Comparison of ENCODE assay signal across 8 cellular contexts in the genomic region with DNA sequence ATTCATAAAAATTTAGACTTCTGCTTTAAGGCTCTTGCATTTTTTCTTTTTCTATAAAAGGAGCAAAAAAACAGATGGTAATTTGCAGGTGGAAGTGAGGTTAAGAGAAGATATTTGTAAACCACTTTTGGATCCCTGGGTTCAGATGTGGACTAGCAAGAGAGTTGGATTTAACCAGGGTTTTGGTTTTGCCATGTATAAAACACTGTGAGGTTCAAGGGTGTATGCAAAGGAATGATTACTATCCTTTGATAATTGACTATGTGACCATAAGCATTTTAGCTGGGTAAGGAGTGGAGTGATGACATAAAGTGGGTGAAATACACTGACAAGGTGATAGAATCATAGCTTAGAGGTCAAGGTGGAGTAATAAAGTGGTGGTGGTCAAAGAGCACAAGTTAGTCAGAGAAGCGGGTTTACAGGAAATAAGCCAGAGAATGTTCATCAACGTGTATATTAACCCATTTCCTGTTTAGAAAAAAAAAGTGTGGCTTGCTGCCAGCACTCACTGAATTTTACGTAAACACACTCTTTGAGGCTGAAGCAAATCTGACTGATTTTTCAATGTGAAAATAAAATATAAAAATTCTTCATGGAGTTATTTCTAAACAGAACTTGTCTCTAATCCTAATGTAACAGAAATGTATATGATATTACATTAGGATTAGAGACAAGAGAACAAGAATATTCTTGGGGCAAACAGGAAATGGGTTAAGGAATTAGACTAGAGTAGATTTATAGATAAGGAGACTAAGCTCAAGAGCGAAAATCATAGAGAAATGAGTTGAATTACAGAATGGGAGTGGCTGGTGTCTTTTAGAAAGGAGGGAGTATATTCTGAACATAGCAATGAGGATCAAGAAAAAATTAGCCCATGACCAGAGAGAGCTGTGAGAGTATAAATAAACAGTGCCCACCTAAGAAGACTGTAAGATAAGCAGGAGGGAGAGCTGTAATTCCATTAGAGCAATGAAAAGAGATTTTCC.
DNase-seq lines count a peak whose midpoint lies in the region; ATAC-seq and TF ChIP-seq lines count a peak whose summit lies in the region.

No MANE protein-coding gene starts in this region.

- H3K27ac ChIP-seq in MM.1S (ENCODE audit: low read length) (no peak overlapping the region), body of pancreas (no peak overlapping the region)

- no peaks in the 10 kb centered on the region for H4K20me1 ChIP-seq in MM.1S (ENCODE audit: insufficient read depth, low read length)

- H3K27ac Mint-ChIP-seq in stimulated activated naive CD8-positive, alpha-beta T cell treated with anti-CD3 and anti-CD28 coated beads, Interleukin-15, amount 100 ng/mL, for 72 hours: peak overlapping the region; percentile 5 to 90

- TF ChIP-seq POLR2A in body of pancreas (IDR thresholded peaks at IDR 0.05): no peak

- H3K4me1 ChIP-seq in MM.1S (ENCODE audit: low read length) (no peaks in the 10 kb centered on the region), body of pancreas (no peaks in the 10 kb centered on the region)

- no peaks in the 10 kb centered on the region for H3K9me2 ChIP-seq in MM.1S (replicated peaks; ENCODE audit: insufficient read depth, low read length)

- no peak overlapping the region for H3K9ac ChIP-seq in MM.1S (ENCODE audit: low read length)

- H3K9me3 Mint-ChIP-seq in stimulated activated naive CD8-positive, alpha-beta T cell treated with anti-CD3 and anti-CD28 coated beads, Interleukin-15, amount 100 ng/mL, for 72 hours: peaks cover 26 to 51% of the 10 kb centered on the region in 2 donors

- WGBS in body of pancreas, 2 donors: 27 to 33% methylated on average over 4 of the region's 4 CpGs

- DNase-seq in MM.1S: peak; percentile 37
- DNase-seq in body of pancreas: peak in 1 of 4 donors; percentile 15
- peak; percentile 17 to 37 for DNase-seq in stimulated activated naive CD8-positive, alpha-beta T cell treated with anti-CD3 and anti-CD28 coated beads, Interleukin-15, amount 100 ng/mL, for 72 hours
- no peak for DNase-seq in SW480 (ENCODE audit: low spot score)
- no peak for DNase-seq in iPS-NIHi11 (ENCODE audit: low spot score)
- DNase-seq in NCI-H524 (lab: John Stamatoyannopoulos, UW): no peak

- TF ChIP-seq CTCF in MM.1S (IDR thresholded peaks at IDR 0.05; ENCODE audit: low read length): no peak
- TF ChIP-seq CTCF in body of pancreas (IDR thresholded peaks at IDR 0.05): no peak

- no peaks in the 10 kb centered on the region for H3K27me3 Mint-ChIP-seq in stimulated activated naive CD8-positive, alpha-beta T cell treated with anti-CD3 and anti-CD28 coated beads, Interleukin-15, amount 100 ng/mL, for 72 hours

- no peaks in the 10 kb centered on the region for H3F3A ChIP-seq in MM.1S (ENCODE audit: insufficient read depth, low read length)

- no peaks in the 10 kb centered on the region for H3K36me3 ChIP-seq in MM.1S (replicated peaks; ENCODE audit: insufficient read depth, low read length)
- no peaks in the 10 kb centered on the region for H3K36me3 ChIP-seq in body of pancreas (replicated peaks in 1 of 2; ENCODE audit: insufficient read depth in 1 of 2, low read depth in 2 of 2)

- H3K4me2 ChIP-seq in MM.1S (ENCODE audit: low read depth, low read length): no peak overlapping the region

- H3K79me2 ChIP-seq in MM.1S (ENCODE audit: low read length): no peaks in the 10 kb centered on the region

- intact Hi-C loops in body of pancreas (cut with DNase I): no loop called here

- H3K4me3 ChIP-seq in MM.1S (ENCODE audit: low read length) (no peak overlapping the region), body of pancreas (no peak overlapping the region)

- H3K4me1 Mint-ChIP-seq in stimulated activated naive CD8-positive, alpha-beta T cell treated with anti-CD3 and anti-CD28 coated beads, Interleukin-15, amount 100 ng/mL, for 72 hours: peaks cover 18% of the 10 kb centered on the region

- ATAC-seq in GM18502 (IDR thresholded peaks at IDR 0.05; ENCODE audit: poor library complexity, unreplicated experiment): peak; percentile 90
- peak; percentile 85 for ATAC-seq in GM21737 (IDR thresholded peaks at IDR 0.05; ENCODE audit: unreplicated experiment)
- peak; percentile 18 for ATAC-seq in body of pancreas
- peak; percentile 97 for ATAC-seq in stimulated activated naive CD8-positive, alpha-beta T cell treated with anti-CD3 and anti-CD28 coated beads, Interleukin-15, amount 100 ng/mL, for 72 hours

- H3K4me3 Mint-ChIP-seq in stimulated activated naive CD8-positive, alpha-beta T cell treated with anti-CD3 and anti-CD28 coated beads, Interleukin-15, amount 100 ng/mL, for 72 hours: peak overlapping the region in 1 of 2 donors; percentile 3

- no peaks in the 10 kb centered on the region for H3K27me3 ChIP-seq in MM.1S (replicated peaks; ENCODE audit: insufficient read depth, low read length)
- no peaks in the 10 kb centered on the region for H3K27me3 ChIP-seq in body of pancreas

- H3K9me3 ChIP-seq in MM.1S (replicated peaks; ENCODE audit: insufficient read depth, low read length) (no peaks in the 10 kb centered on the region), body of pancreas (no peaks in the 10 kb centered on the region)

- no peak overlapping the region for H2AFZ ChIP-seq in MM.1S (ENCODE audit: low read length)

Comparison
In these comparisons a context has a peak if more than half of its experiments do, and no peak if none do; other contexts are left out.
1. ATAC-seq: peak in every context shown above with its lines; median percentile 97 in stimulated activated naive CD8-positive, alpha-beta T cell treated with anti-CD3 and anti-CD28 coated beads, Interleukin-15, amount 100 ng/mL, for 72 hours; 90 in GM18502; 85 in GM21737; 18 in body of pancreas.
2. DNase-seq: peak in MM.1S (single experiment) and stimulated activated naive CD8-positive, alpha-beta T cell treated with anti-CD3 and anti-CD28 coated beads, Interleukin-15, amount 100 ng/mL, for 72 hours (2 of 2); none in SW480 (single experiment), iPS-NIHi11 (single experiment) and NCI-H524 (0 of 2).